22 cellular contexts compared by ENCODE assay signal in genomic region chr19:7989071-7989575, GRCh38. TPM values are rescaled to one million over a fixed set of nuclear protein-coding genes. Genes with fewer than 3 reads are reported as not detected.
DNase-seq lines count a peak whose midpoint lies in the region; ATAC-seq, FAIRE-seq and TF ChIP-seq lines count a peak whose summit lies in the region.
"Had no signal": no experiment of that assay in that cellular context is flagged by ENCODE, and none has a peak within 500 bp of the region (broad histone marks: within the 10 kb centered on the region; RNA-seq: fewer than 3 reads in every experiment).

No MANE protein-coding gene starts in this region.

- CTCF ChIA-PET in activated naive CD4-positive, alpha-beta T cell treated with anti-CD3 and anti-CD28 coated beads, Interleukin-2, amount 10 ng/mL, durations not matched to agents 7 days and 5 days (lab: Charles Lee) = no interaction called here

- H3K4me3 ChIP-seq in RWPE2 (ENCODE audit: severe bottlenecking) (no peak overlapping the region), fibroblast of pulmonary artery (replicated peaks; ENCODE audit: low read depth, low read length) (no peak overlapping the region), mesodermal cell (ENCODE audit: extremely low read depth, insufficient read depth, low read length, poor library complexity, severe bottlenecking) (no peak overlapping the region)
- H3K4me3 ChIP-seq: A549, gastrocnemius medialis, psoas muscle, thoracic aorta had no signal

- no peaks in the 10 kb centered on the region for H3K9me3 ChIP-seq in RWPE2 (ENCODE audit: severe bottlenecking)
- no peaks in the 10 kb centered on the region for H3K9me3 ChIP-seq in mesodermal cell (ENCODE audit: control insufficient read depth, low read length)
- H3K9me3 ChIP-seq: A549, gastrocnemius medialis, psoas muscle, SK-N-SH, thoracic aorta had no signal

- ATAC-seq in RWPE2 (ENCODE audit: low read depth) (peak; percentile 78), GM18873 (IDR thresholded peaks at IDR 0.05; ENCODE audit: low FRiP score, unreplicated experiment) (no peak)
- ATAC-seq: A549, gastrocnemius medialis, HepG2 had no signal

- H3K27me3 ChIP-seq in RWPE2 (ENCODE audit: insufficient read depth, poor library complexity, severe bottlenecking) = no peaks in the 10 kb centered on the region
- H3K27me3 ChIP-seq: gastrocnemius medialis had no signal

- H3K4me3 Mint-ChIP-seq in activated naive CD4-positive, alpha-beta T cell treated with anti-CD3 and anti-CD28 coated beads, Interleukin-2, amount 10 ng/mL, durations not matched to agents 7 days and 5 days = no peak overlapping the region
- H3K4me3 Mint-ChIP-seq: activated CD4-positive, alpha-beta memory T cell treated with anti-CD3 and anti-CD28 coated beads for 36 hours; CD4-positive, alpha-beta T cell; immature natural killer cell had no signal

- no peaks in the 10 kb centered on the region for H3K9me3 Mint-ChIP-seq in activated naive CD4-positive, alpha-beta T cell treated with anti-CD3 and anti-CD28 coated beads, Interleukin-2, amount 10 ng/mL, durations not matched to agents 7 days and 5 days
- H3K9me3 Mint-ChIP-seq: activated CD4-positive, alpha-beta memory T cell treated with anti-CD3 and anti-CD28 coated beads for 36 hours; CD4-positive, alpha-beta T cell; immature natural killer cell had no signal

- no peak for FAIRE-seq in GM12891 (lab: Jason Lieb, UNC)
- FAIRE-seq: A549, HepG2 had no signal

- WGBS in mesodermal cell (ENCODE audit: insufficient coverage in 2 of 2), 2 experiments = 88 to 97% methylated on average over 8 to 12 of the region's 12 CpGs

- H3K27me3 Mint-ChIP-seq in activated naive CD4-positive, alpha-beta T cell treated with anti-CD3 and anti-CD28 coated beads, Interleukin-2, amount 10 ng/mL, durations not matched to agents 7 days and 5 days = no peaks in the 10 kb centered on the region
- H3K27me3 Mint-ChIP-seq: activated CD4-positive, alpha-beta memory T cell treated with anti-CD3 and anti-CD28 coated beads for 36 hours; CD4-positive, alpha-beta T cell had no signal

- peaks cover 28% of the 10 kb centered on the region for H3K36me3 Mint-ChIP-seq in activated naive CD4-positive, alpha-beta T cell treated with anti-CD3 and anti-CD28 coated beads, Interleukin-2, amount 10 ng/mL, durations not matched to agents 7 days and 5 days

- TF ChIP-seq CTCF in RWPE2 (IDR thresholded peaks at IDR 0.05; ENCODE audit: poor library complexity, severe bottlenecking) = no peak
- TF ChIP-seq CTCF in fibroblast of pulmonary artery (IDR thresholded peaks at IDR 0.05; ENCODE audit: low read length, missing control alignments) = no peak

- peaks cover 46% of the 10 kb centered on the region for H3K36me3 ChIP-seq in RWPE2 (ENCODE audit: low read depth)
- H3K36me3 ChIP-seq in mesodermal cell (ENCODE audit: control insufficient read depth, insufficient read depth, low read length) = peaks cover 90% of the 10 kb centered on the region

- TF ChIP-seq POLR2A in GM12891 (IDR thresholded peaks at IDR 0.05; ENCODE audit: low read depth, low read length) = no peak

- peak overlapping the region; percentile 91 for H3K27ac ChIP-seq in RWPE2 (ENCODE audit: poor library complexity, severe bottlenecking)
- H3K27ac ChIP-seq in mesodermal cell (ENCODE audit: low read depth, low read length, severe bottlenecking) = peak overlapping the region; percentile 62
- H3K27ac ChIP-seq: A549, psoas muscle, thoracic aorta had no signal

- DNase-seq in A172 (ENCODE audit: low spot score) = peak; percentile 79
- DNase-seq in RWPE2 (ENCODE audit: low spot score) = no peak
- peak; percentile 23 for DNase-seq in fibroblast of pulmonary artery (ENCODE audit: low read depth)
- DNase-seq in GM12891 (ENCODE audit: insufficient read length, low spot score) = no peak
- no peak for DNase-seq in amygdala (lab: John Stamatoyannopoulos, UW)
- no peak for DNase-seq in activated naive CD4-positive, alpha-beta T cell treated with anti-CD3 and anti-CD28 coated beads, Interleukin-2, amount 10 ng/mL, durations not matched to agents 7 days and 5 days
- DNase-seq: activated CD4-positive, alpha-beta memory T cell treated with anti-CD3 and anti-CD28 coated beads for 36 hours; anterior cingulate cortex; CD4-positive, alpha-beta T cell; effector CD8-positive, alpha-beta T cell; gastrocnemius medialis; immature natural killer cell; NCI-H1092; NCI-H2171; NK-92 treated with Interleukin-12 subunit alpha and Interleukin-12 subunit beta, amount 100 ng/mL, for 24 hours; psoas muscle; SK-N-SH had no signal

- H3K4me1 Mint-ChIP-seq in activated naive CD4-positive, alpha-beta T cell treated with anti-CD3 and anti-CD28 coated beads, Interleukin-2, amount 10 ng/mL, durations not matched to agents 7 days and 5 days = peaks cover 4% of the 10 kb centered on the region

- H3K27ac Mint-ChIP-seq in activated naive CD4-positive, alpha-beta T cell treated with anti-CD3 and anti-CD28 coated beads, Interleukin-2, amount 10 ng/mL, durations not matched to agents 7 days and 5 days = no peak overlapping the region
- H3K27ac Mint-ChIP-seq: activated CD4-positive, alpha-beta memory T cell treated with anti-CD3 and anti-CD28 coated beads for 36 hours; CD4-positive, alpha-beta T cell; immature natural killer cell had no signal

- peaks cover 50% of the 10 kb centered on the region for H3K4me1 ChIP-seq in RWPE2 (ENCODE audit: insufficient read depth, poor library complexity, severe bottlenecking)
- peaks cover 36% of the 10 kb centered on the region for H3K4me1 ChIP-seq in mesodermal cell (ENCODE audit: control insufficient read depth, insufficient read depth, low read length, poor library complexity, severe bottlenecking)

TF ChIP-seq in GM12891, 5 proteins besides CTCF, POLR2A, EP300 and RAD21:
- TF ChIP-seq PAX5 (IDR thresholded peaks at IDR 0.05; ENCODE audit: insufficient read depth, low read length, severe bottlenecking) (no peak), POU2F2 (IDR thresholded peaks at IDR 0.05; ENCODE audit: low read depth, low read length) (no peak), SPI1 (IDR thresholded peaks at IDR 0.05; ENCODE audit: low read depth, low read length) (no peak), POLR2AphosphoS5 (IDR thresholded peaks at IDR 0.05; ENCODE audit: low read depth, low read length) (no peak), TAF1 (IDR thresholded peaks at IDR 0.05; ENCODE audit: low read depth, low read length) (no peak)

RNA-seq across cellular contexts. Expression of gene ELAVL1, which starts 16.3 kb away (rescaled TPM):
- 69.3 and 79.7 TPM in 2 replicates for total RNA-seq in A172 (2014; rRNA removed; shearing (Covaris generic))
- 135 TPM for polyA plus RNA-seq in mesodermal cell (2013, experiment 1 of 2)
- polyA plus RNA-seq in mesodermal cell (2013, experiment 2 of 2) = 121 TPM
- polyA plus RNA-seq in GM12891 (2012; ENCODE audit: low read depth, missing spikeins) = 42.5 TPM

RNA-seq across cellular contexts. Expression of gene TIMM44, which starts 45.7 kb away (rescaled TPM):
- 82.0 and 92.0 TPM in 2 replicates for total RNA-seq in A172 (2014; rRNA removed; shearing (Covaris generic))
- polyA plus RNA-seq in mesodermal cell (2013, experiment 1 of 2) = 40.1 TPM
- polyA plus RNA-seq in mesodermal cell (2013, experiment 2 of 2) = 36.8 TPM
- 40.8 TPM for polyA plus RNA-seq in GM12891 (2012; ENCODE audit: low read depth, missing spikeins)

Comparison
In these comparisons a context has a peak if more than half of its experiments do, and no peak if none do; other contexts are left out.
1. DNase-seq: peak in A172 (single experiment) and fibroblast of pulmonary artery (single experiment); none in RWPE2 (single experiment), GM12891 (single experiment), amygdala (0 of 56) and activated naive CD4-positive, alpha-beta T cell treated with anti-CD3 and anti-CD28 coated beads, Interleukin-2, amount 10 ng/mL, durations not matched to agents 7 days and 5 days (single experiment).